In genomic region chr10:102613286-102613685, GRCh38 we compare ENCODE assay signal across 12 cellular contexts. TPM values are rescaled to one million over a fixed set of nuclear protein-coding genes. Genes with fewer than 3 reads are reported as not detected.
DNase-seq lines count a peak whose midpoint lies in the region; ATAC-seq and TF ChIP-seq lines count a peak whose summit lies in the region.
"Had no signal": no experiment of that assay in that cellular context is flagged by ENCODE, and none has a peak within 500 bp of the region (broad histone marks: within the 10 kb centered on the region; RNA-seq: fewer than 3 reads in every experiment).

No MANE protein-coding gene starts in this region.

- in situ Hi-C loops in transverse colon (cut with MboI; ENCODE audit: low pct_ligation_motif_present in 1 of 4, low pct_unique_long_range_greater_than_20kb in 1 of 4, low sequenced_read_pairs in 3 of 4), result no loop called here

- WGBS in transverse colon (ENCODE audit: low coverage in 1 of 2), 2 donors, result 85% methylated on average over 7 of the region's 7 CpGs; no CpG with 5 or more reads in 1 of the 2 donors

- peak overlapping the region; percentile 53 to 59 for H3K4me3 Mint-ChIP-seq in activated T-cell treated with anti-CD3 and anti-CD28 coated beads, Interleukin-2, amount 50 U/mL, for 72 hours
- no peak overlapping the region for H3K4me3 Mint-ChIP-seq in brain
- H3K4me3 Mint-ChIP-seq in nephron, result no peak overlapping the region
- H3K4me3 Mint-ChIP-seq: natural killer cell had no signal

- ATAC-seq in activated T-cell treated with anti-CD3 and anti-CD28 coated beads, Interleukin-2, amount 50 U/mL, for 72 hours (replicated peaks in 1 of 2), result peak; percentile 16 to 28
- ATAC-seq in GM18502 (IDR thresholded peaks at IDR 0.05; ENCODE audit: poor library complexity, unreplicated experiment), result no peak
- ATAC-seq: Panc1 had no signal

- no peaks in the 10 kb centered on the region for H3K27me3 Mint-ChIP-seq in activated T-cell treated with anti-CD3 and anti-CD28 coated beads, Interleukin-2, amount 50 U/mL, for 72 hours (ENCODE audit: low read depth)
- H3K27me3 Mint-ChIP-seq in brain (no peaks in the 10 kb centered on the region), nephron (ENCODE audit: low read depth) (no peaks in the 10 kb centered on the region)

- H3K27ac Mint-ChIP-seq in activated T-cell treated with anti-CD3 and anti-CD28 coated beads, Interleukin-2, amount 50 U/mL, for 72 hours, result peak overlapping the region; percentile 97
- peak overlapping the region; percentile 80 to 96 (median 91) for H3K27ac Mint-ChIP-seq in brain
- peak overlapping the region; percentile 51 to 68 (median 65) for H3K27ac Mint-ChIP-seq in nephron

- no peak for TF ChIP-seq POLR2A in transverse colon (IDR thresholded peaks at IDR 0.05)

- H3K9me3 Mint-ChIP-seq in activated T-cell treated with anti-CD3 and anti-CD28 coated beads, Interleukin-2, amount 50 U/mL, for 72 hours, result no peaks in the 10 kb centered on the region
- H3K9me3 Mint-ChIP-seq in brain (no peaks in the 10 kb centered on the region), nephron (no peaks in the 10 kb centered on the region)
- H3K9me3 Mint-ChIP-seq: natural killer cell had no signal

- H3K9me3 ChIP-seq in transverse colon, result no peaks in the 10 kb centered on the region

- peaks cover 16 to 40% (median 31%) of the 10 kb centered on the region in 4 donors for H3K4me1 ChIP-seq in transverse colon

- H3K4me1 Mint-ChIP-seq in activated T-cell treated with anti-CD3 and anti-CD28 coated beads, Interleukin-2, amount 50 U/mL, for 72 hours (ENCODE audit: low read depth), result peaks cover 26% of the 10 kb centered on the region
- H3K4me1 Mint-ChIP-seq in brain (peaks cover 57% of the 10 kb centered on the region), nephron (peaks cover 49% of the 10 kb centered on the region)

- TF ChIP-seq CTCF in brain (conservative IDR thresholded peaks at IDR 0.05) (no peak), nephron (IDR thresholded peaks at IDR 0.05; ENCODE audit: unreplicated experiment in 3 of 3) (no peak), transverse colon (IDR thresholded peaks at IDR 0.05) (no peak)

- peak overlapping the region; percentile 56 to 73 (median 62) for H3K27ac ChIP-seq in transverse colon
- H3K27ac ChIP-seq: VCaP had no signal

- no peak for TF ChIP-seq EP300 in transverse colon (IDR thresholded peaks at IDR 0.05; ENCODE audit: low read depth)

- H3K36me3 Mint-ChIP-seq in activated T-cell treated with anti-CD3 and anti-CD28 coated beads, Interleukin-2, amount 50 U/mL, for 72 hours (ENCODE audit: insufficient read depth in 2 of 2), result no peaks in the 10 kb centered on the region
- H3K36me3 Mint-ChIP-seq in brain, result peaks cover 14% of the 10 kb centered on the region
- H3K36me3 Mint-ChIP-seq in nephron (ENCODE audit: low read depth), result peaks cover 45% of the 10 kb centered on the region
- H3K36me3 Mint-ChIP-seq: natural killer cell had no signal

- peaks cover 0 to 3% (median 0%) of the 10 kb centered on the region in 4 donors for H3K36me3 ChIP-seq in transverse colon

- intact Hi-C loops in transverse colon (cut with DNase I; ENCODE audit: low total_unique reads), result no loop called here

- no peak overlapping the region for H3K4me3 ChIP-seq in transverse colon

- H3K27me3 ChIP-seq in transverse colon, result no peaks in the 10 kb centered on the region

- no peak for DNase-seq in activated T-cell treated with anti-CD3 and anti-CD28 coated beads, Interleukin-2, amount 50 U/mL, for 72 hours
- no peak for DNase-seq in activated T-cell treated with anti-CD3 and anti-CD28 coated beads, Interleukin-2, amount 50 U/mL, for 48 hours
- DNase-seq in transverse colon (no peak), NOMO-1 treated with dmso at 0.1 percent for 144 hours (lab: John Stamatoyannopoulos, UW; ENCODE audit: unreplicated experiment) (no peak), GOT3 (lab: John Stamatoyannopoulos, UW) (no peak)
- DNase-seq: natural killer cell, NCI-H226 had no signal

RNA-seq across cellular contexts. Expression of gene TRIM8, which starts 31.0 kb away (rescaled TPM):
- total RNA-seq in activated T-cell treated with anti-CD3 and anti-CD28 coated beads, Interleukin-2, amount 50 U/mL, for 72 hours, result 10 to 100 TPM; 57.9 to 58.2 TPM
- polyA plus RNA-seq in brain (ENCODE audit: insufficient read depth, low read depth, low replicate concordance), result 97.4 TPM
- total RNA-seq in transverse colon, result 100 to 1,000 TPM in 1 of 4 donors, 10 to 100 TPM in 3; 59.1 to 108 (median 66.8) TPM

Comparison
In these comparisons a context has a peak if more than half of its experiments do, and no peak if none do; other contexts are left out.
1. H3K4me3 Mint-ChIP-seq: peak in activated T-cell treated with anti-CD3 and anti-CD28 coated beads, Interleukin-2, amount 50 U/mL, for 72 hours (2 of 2); none in brain (0 of 5) and nephron (0 of 3).
2. Peak in every context shown above with its lines, with median percentiles within 50 percentile points of each other: H3K27ac Mint-ChIP-seq.